Comparison of ENCODE assay signal across 1 cellular context in genomic region chr4:186934255-186934654, GRCh38.
TF ChIP-seq lines count a peak whose summit lies in the region.

No MANE protein-coding gene starts in this region.

TF ChIP-seq in GM23338, 12 proteins besides CTCF, POLR2A, EP300 and RAD21 (continued from another document):
- TF ChIP-seq ZNF462 (CRISPR knock-in tag; IDR thresholded peaks at IDR 0.05), result no peak
- no peak for TF ChIP-seq EZH2phosphoT487 (IDR thresholded peaks at IDR 0.05; ENCODE audit: unreplicated experiment)
- TF ChIP-seq JUNB (IDR thresholded peaks at IDR 0.05; ENCODE audit: unreplicated experiment), result no peak
- TF ChIP-seq EZH2 (IDR thresholded peaks at IDR 0.05; ENCODE audit: low read depth, unreplicated experiment), result no peak
- TF ChIP-seq CREB1 (CRISPR knock-in tag; IDR thresholded peaks at IDR 0.05; ENCODE audit: low read depth), result no peak
- no peak for TF ChIP-seq NANOG (IDR thresholded peaks at IDR 0.05; ENCODE audit: borderline replicate concordance)
- no peak for TF ChIP-seq POLR2AphosphoS5 (IDR thresholded peaks at IDR 0.05; ENCODE audit: low read depth)
- TF ChIP-seq STAT1 (IDR thresholded peaks at IDR 0.05; ENCODE audit: unreplicated experiment), result no peak
